ENCODE assay signal across 8 cellular contexts in the genomic region with DNA sequence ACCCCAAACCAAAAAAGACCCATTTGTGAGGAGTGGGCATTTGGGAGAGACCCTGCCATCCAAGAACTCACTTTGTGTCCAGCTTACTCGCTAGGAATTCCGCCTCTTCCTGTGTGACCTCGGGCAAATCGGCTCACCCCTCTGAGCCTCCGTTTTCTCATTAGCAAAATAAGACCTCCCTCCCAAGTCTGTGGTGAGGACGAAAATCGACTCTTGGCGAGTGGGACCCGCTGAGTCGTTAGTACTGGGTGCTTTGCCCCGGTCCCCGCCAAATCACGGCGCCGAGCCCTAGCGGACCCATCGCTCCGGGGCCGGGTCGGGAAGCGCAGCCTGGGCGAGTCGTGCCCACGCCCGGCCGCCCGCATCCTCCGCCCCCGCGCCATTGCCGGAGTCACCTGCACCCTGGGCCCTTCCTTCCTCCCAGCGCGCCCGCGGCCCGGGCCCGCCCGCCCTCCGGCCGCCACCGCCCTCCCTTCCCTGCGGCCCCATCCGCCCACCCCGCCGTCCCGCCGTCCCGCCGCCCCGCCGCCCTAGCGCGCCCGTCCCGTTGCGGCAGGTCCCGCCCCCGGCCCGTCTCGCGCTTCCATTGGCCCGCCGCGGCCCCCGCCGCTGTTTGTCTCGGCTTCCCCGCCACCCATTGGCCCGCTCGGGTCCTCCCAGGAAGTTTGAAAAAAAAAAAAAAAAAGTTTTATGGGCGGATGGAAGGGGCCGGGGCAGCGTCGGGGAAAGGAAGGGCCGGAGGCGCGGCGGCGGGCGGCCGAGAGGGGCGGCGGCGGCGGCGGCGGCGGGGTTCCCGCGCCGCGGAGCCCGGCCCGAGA. TPM values are rescaled to one million over a fixed set of nuclear protein-coding genes. Genes with fewer than 3 reads are reported as not detected.
DNase-seq lines count a peak whose midpoint lies in the region; ATAC-seq lines count a peak whose summit lies in the region.

No MANE protein-coding gene starts in this region.

- peak; percentile 59 for ATAC-seq in HG03095 (IDR thresholded peaks at IDR 0.05; ENCODE audit: unreplicated experiment)
- ATAC-seq in left colon: peak; percentile 80

- intact Hi-C loops in activated CD4-positive, alpha-beta T cell treated with anti-CD3 and anti-CD28 coated beads, Interleukin-2, amount 10 ng/mL, durations not matched to agents 24 days and 14 days (cut with micrococcal nuclease): loop anchor here (5.0 kb wide), 1 partner anchor 108 kb away; the partner anchor contains the start of gene SH3BP1
- intact Hi-C loops in left colon (cut with DNase I, micrococcal nuclease): no loop called here

- DNase-seq in NCI-H2081 (lab: John Stamatoyannopoulos, UW): peak; percentile 72 to 76
- no peak for DNase-seq in NCI-H2081 treated with DMSO at 0.1 percent for 48 hours (lab: John Stamatoyannopoulos, UW)
- DNase-seq in NCI-H460 (ENCODE audit: extremely low read depth, low read depth): peak; percentile 80
- DNase-seq in activated CD4-positive, alpha-beta T cell treated with anti-CD3 and anti-CD28 coated beads, Interleukin-2, amount 10 ng/mL, durations not matched to agents 24 days and 14 days: peak; percentile 96
- DNase-seq in left colon: peak; percentile 91 to 94
- DNase-seq in stimulated activated CD4-positive, alpha-beta T cell treated with anti-CD3 and anti-CD28 coated beads, Interleukin-1b, Interleukin-23, amount 100 ng/mL, for 1 hour (ENCODE audit: low read depth in 2 of 2): peak; percentile 69 to 75

- H3K27ac Mint-ChIP-seq in activated CD4-positive, alpha-beta T cell treated with anti-CD3 and anti-CD28 coated beads, Interleukin-2, amount 10 ng/mL, durations not matched to agents 24 days and 14 days: peak overlapping the region; percentile 86

- H3K27me3 Mint-ChIP-seq in activated CD4-positive, alpha-beta T cell treated with anti-CD3 and anti-CD28 coated beads, Interleukin-2, amount 10 ng/mL, durations not matched to agents 24 days and 14 days: no peaks in the 10 kb centered on the region

- H3K4me3 Mint-ChIP-seq in activated CD4-positive, alpha-beta T cell treated with anti-CD3 and anti-CD28 coated beads, Interleukin-2, amount 10 ng/mL, durations not matched to agents 24 days and 14 days: peak overlapping the region; percentile 89

- H3K9me3 Mint-ChIP-seq in activated CD4-positive, alpha-beta T cell treated with anti-CD3 and anti-CD28 coated beads, Interleukin-2, amount 10 ng/mL, durations not matched to agents 24 days and 14 days: no peaks in the 10 kb centered on the region

- H3K4me1 Mint-ChIP-seq in activated CD4-positive, alpha-beta T cell treated with anti-CD3 and anti-CD28 coated beads, Interleukin-2, amount 10 ng/mL, durations not matched to agents 24 days and 14 days: peaks cover 30% of the 10 kb centered on the region

- H3K36me3 Mint-ChIP-seq in activated CD4-positive, alpha-beta T cell treated with anti-CD3 and anti-CD28 coated beads, Interleukin-2, amount 10 ng/mL, durations not matched to agents 24 days and 14 days (ENCODE audit: low read depth): peaks cover 6% of the 10 kb centered on the region

- H3K27ac ChIP-seq in cingulate gyrus (ENCODE audit: low read depth, low read length): peak overlapping the region; percentile 54

RNA-seq across cellular contexts. Expression of gene TRIOBP, which starts 48.9 kb away (rescaled TPM):
- total RNA-seq in NCI-H460 (2014; rRNA removed; shearing (Covaris generic)): 16.1 and 17.9 TPM in 2 replicates
- polyA plus RNA-seq in NCI-H460 (2014; cell fraction: nucleus; rRNA removed): 33.8 and 50.6 TPM in 2 replicates
- total RNA-seq in activated CD4-positive, alpha-beta T cell treated with anti-CD3 and anti-CD28 coated beads, Interleukin-2, amount 10 ng/mL, durations not matched to agents 24 days and 14 days: 33.3 and 34.8 TPM in 2 replicates
- total RNA-seq in left colon: 10 to 100 TPM; 87.2 TPM

RNA-seq across cellular contexts. Expression of gene NOL12, which starts 59.6 kb away (rescaled TPM):
- 39.7 and 42.2 TPM in 2 replicates for total RNA-seq in NCI-H460 (2014; rRNA removed; shearing (Covaris generic))
- polyA plus RNA-seq in NCI-H460 (2014; cell fraction: nucleus; rRNA removed): 75.2 and 83.1 TPM in 2 replicates
- total RNA-seq in activated CD4-positive, alpha-beta T cell treated with anti-CD3 and anti-CD28 coated beads, Interleukin-2, amount 10 ng/mL, durations not matched to agents 24 days and 14 days: 67.9 and 70.3 TPM in 2 replicates
- total RNA-seq in left colon: 10 to 100 TPM; 30.3 to 38.2 TPM
